ENCODE assay signal across 8 cellular contexts in genomic region chr5:95822038-95822407, GRCh38. TPM values are rescaled to one million over a fixed set of nuclear protein-coding genes. Genes with fewer than 3 reads are reported as not detected.
DNase-seq lines count a peak whose midpoint lies in the region; ATAC-seq and TF ChIP-seq lines count a peak whose summit lies in the region.

No MANE protein-coding gene starts in this region.

- no peak for TF ChIP-seq CTCF in CD4-positive, alpha-beta T cell (IDR thresholded peaks at IDR 0.05)

- CTCF ChIA-PET in CD4-positive, alpha-beta T cell (lab: Charles Lee), result interaction anchor here (0.8 to 8.0 kb wide), 6 partner anchors 14 to 712 kb away, joined by 3 to 51 read pairs (median 6); partner anchors contain the start of gene RFESD

- peak overlapping the region; percentile 83 for H3K27ac Mint-ChIP-seq in CD4-positive, alpha-beta T cell
- peak overlapping the region; percentile 90 for H3K27ac Mint-ChIP-seq in central memory CD8-positive, alpha-beta T cell (ENCODE audit: low read depth)
- H3K27ac Mint-ChIP-seq in stimulated activated naive B cell treated with anti-CD40 and anti-IgM and Interleukin-4, amounts not matched to agents 10 μg/mL and 1 μg/mL and 100 μg/mL, for 72 hours, result peak overlapping the region; percentile 93

- peak overlapping the region; percentile 98 for H3K4me3 Mint-ChIP-seq in CD4-positive, alpha-beta T cell
- H3K4me3 Mint-ChIP-seq in central memory CD8-positive, alpha-beta T cell, result peak overlapping the region; percentile 95
- peak overlapping the region; percentile 87 to 91 for H3K4me3 Mint-ChIP-seq in stimulated activated naive B cell treated with anti-CD40 and anti-IgM and Interleukin-4, amounts not matched to agents 10 μg/mL and 1 μg/mL and 100 μg/mL, for 72 hours

- peak in 3 of 10 experiments; percentile 11 to 36 (median 31) for DNase-seq in CD4-positive, alpha-beta T cell
- DNase-seq in RPMI7951 (ENCODE audit: low read depth) (peak; percentile 49), kidney glomerular epithelial cell (lab: John Stamatoyannopoulos, UW) (peak; percentile 51), KG1 (lab: John Stamatoyannopoulos, UW) (no peak)
- no peak for DNase-seq in central memory CD8-positive, alpha-beta T cell (ENCODE audit: low spot score in 2 of 2)
- DNase-seq in stimulated activated naive B cell treated with anti-CD40 and anti-IgM and Interleukin-4, amounts not matched to agents 10 μg/mL and 1 μg/mL and 100 μg/mL, for 72 hours, result peak; percentile 62

- H3K4me1 Mint-ChIP-seq in CD4-positive, alpha-beta T cell (ENCODE audit: low read depth), result peaks cover 73% of the 10 kb centered on the region
- peaks cover 69% of the 10 kb centered on the region for H3K4me1 Mint-ChIP-seq in central memory CD8-positive, alpha-beta T cell
- peaks cover 39 to 58% of the 10 kb centered on the region in 2 donors for H3K4me1 Mint-ChIP-seq in stimulated activated naive B cell treated with anti-CD40 and anti-IgM and Interleukin-4, amounts not matched to agents 10 μg/mL and 1 μg/mL and 100 μg/mL, for 72 hours

- intact Hi-C loops in CD4-positive, alpha-beta T cell (cut with DNase I, micrococcal nuclease), result loop anchor here (1.0 to 5.0 kb wide), 4 partner anchors 13 to 175 kb away; partner anchors contain the start of gene RFESD (in 1 of the 2)

- H3K27me3 ChIP-seq in CD4-positive, alpha-beta T cell (ENCODE audit: control insufficient read depth, insufficient read depth, low read length), result no peaks in the 10 kb centered on the region

- peak; percentile 18 for ATAC-seq in CD4-positive, alpha-beta T cell (ENCODE audit: poor library complexity)
- ATAC-seq in GM19023 (IDR thresholded peaks at IDR 0.05; ENCODE audit: unreplicated experiment) (peak; percentile 39), HG03460 (IDR thresholded peaks at IDR 0.05; ENCODE audit: unreplicated experiment) (peak; percentile 39)
- ATAC-seq in central memory CD8-positive, alpha-beta T cell (replicated peaks; ENCODE audit: extremely low read depth, poor library complexity, severe bottlenecking), result peak; percentile 13
- peak; percentile 75 to 76 for ATAC-seq in stimulated activated naive B cell treated with anti-CD40 and anti-IgM and Interleukin-4, amounts not matched to agents 10 μg/mL and 1 μg/mL and 100 μg/mL, for 72 hours (replicated peaks)

- POLR2A ChIA-PET in CD4-positive, alpha-beta T cell (lab: Charles Lee), result interaction anchor here (0.7 to 8.8 kb wide), 9 partner anchors 9 to 986 kb away, joined by 3 to 157 read pairs (median 17); partner anchors contain the start of gene CAST

- H3K9me3 Mint-ChIP-seq in CD4-positive, alpha-beta T cell, result no peaks in the 10 kb centered on the region
- H3K9me3 Mint-ChIP-seq in central memory CD8-positive, alpha-beta T cell, result no peaks in the 10 kb centered on the region
- H3K9me3 Mint-ChIP-seq in stimulated activated naive B cell treated with anti-CD40 and anti-IgM and Interleukin-4, amounts not matched to agents 10 μg/mL and 1 μg/mL and 100 μg/mL, for 72 hours, result no peaks in the 10 kb centered on the region

- no peaks in the 10 kb centered on the region for H3K9me3 ChIP-seq in CD4-positive, alpha-beta T cell (ENCODE audit: control insufficient read depth, low read length)

- peaks cover 35% of the 10 kb centered on the region for H3K36me3 Mint-ChIP-seq in CD4-positive, alpha-beta T cell (ENCODE audit: low read depth)
- H3K36me3 Mint-ChIP-seq in central memory CD8-positive, alpha-beta T cell (ENCODE audit: insufficient read depth), result peaks cover 28% of the 10 kb centered on the region
- no peaks in the 10 kb centered on the region for H3K36me3 Mint-ChIP-seq in stimulated activated naive B cell treated with anti-CD40 and anti-IgM and Interleukin-4, amounts not matched to agents 10 μg/mL and 1 μg/mL and 100 μg/mL, for 72 hours

- peak overlapping the region; percentile 86 for H3K27ac ChIP-seq in CD4-positive, alpha-beta T cell (ENCODE audit: low read depth, low read length)

- no peaks in the 10 kb centered on the region for H3K27me3 Mint-ChIP-seq in CD4-positive, alpha-beta T cell
- H3K27me3 Mint-ChIP-seq in central memory CD8-positive, alpha-beta T cell, result no peaks in the 10 kb centered on the region
- no peaks in the 10 kb centered on the region for H3K27me3 Mint-ChIP-seq in stimulated activated naive B cell treated with anti-CD40 and anti-IgM and Interleukin-4, amounts not matched to agents 10 μg/mL and 1 μg/mL and 100 μg/mL, for 72 hours

RNA-seq across cellular contexts. Expression of gene GLRX, which starts 0.5 kb away (rescaled TPM):
- 10 to 100 TPM; 16.9 to 18.7 TPM for total RNA-seq in CD4-positive, alpha-beta T cell
- 27.0 and 27.9 TPM in 2 replicates for total RNA-seq in RPMI7951 (2014; rRNA removed; shearing (Covaris generic))

Comparison
In these comparisons a context has a peak if more than half of its experiments do, and no peak if none do; other contexts are left out.
1. ATAC-seq: peak in every context shown above with its lines; median percentile 76 in stimulated activated naive B cell treated with anti-CD40 and anti-IgM and Interleukin-4, amounts not matched to agents 10 μg/mL and 1 μg/mL and 100 μg/mL, for 72 hours; 39 in GM19023; 39 in HG03460; 18 in CD4-positive, alpha-beta T cell; 13 in central memory CD8-positive, alpha-beta T cell.
2. DNase-seq: peak in RPMI7951 (single experiment), kidney glomerular epithelial cell (single experiment) and stimulated activated naive B cell treated with anti-CD40 and anti-IgM and Interleukin-4, amounts not matched to agents 10 μg/mL and 1 μg/mL and 100 μg/mL, for 72 hours (single experiment); none in central memory CD8-positive, alpha-beta T cell (0 of 2) and KG1 (single experiment).
3. Peak in every context shown above with its lines, with median percentiles within 50 percentile points of each other: H3K27ac Mint-ChIP-seq and H3K4me3 Mint-ChIP-seq.